8 cellular contexts compared by ENCODE assay signal in genomic region chr2:11133238-11133935, GRCh38. TPM values are rescaled to one million over a fixed set of nuclear protein-coding genes. Genes with fewer than 3 reads are reported as not detected.
DNase-seq lines count a peak whose midpoint lies in the region; ATAC-seq and TF ChIP-seq lines count a peak whose summit lies in the region.

No MANE protein-coding gene starts in this region.

- no peaks in the 10 kb centered on the region for H3K9me3 ChIP-seq in A673 (ENCODE audit: low read depth, low read length, poor library complexity, severe bottlenecking)
- H3K9me3 ChIP-seq in mononuclear cell (ENCODE audit: low read depth, low read length), result no peaks in the 10 kb centered on the region

- no TSS peak for BruUV-seq in A673 (replicated peaks; lab: Mats Ljungman, UMichigan)

- POLR2A ChIA-PET in A673 (lab: Charles Lee; ENCODE audit: low non-redundant PET) (no interaction called here), GM10248 (lab: Yijun Ruan, JAX) (no interaction called here)

- no peaks in the 10 kb centered on the region for H3K27me3 ChIP-seq in A673 (replicated peaks; ENCODE audit: insufficient read depth, low read depth, low read length, poor library complexity)
- no peaks in the 10 kb centered on the region for H3K27me3 ChIP-seq in mononuclear cell (ENCODE audit: insufficient read depth, low read length)

- H3K4me3 ChIP-seq in A673 (ENCODE audit: low read depth, low read length, poor library complexity, severe bottlenecking), result peak overlapping the region; percentile 44
- H3K4me3 ChIP-seq in Jurkat, Clone E6-1 (ENCODE audit: low read length), result peak overlapping the region; percentile 37
- H3K4me3 ChIP-seq in choroid plexus epithelial cell (ENCODE audit: low read depth, low read length), result peak overlapping the region; percentile 63
- peak overlapping the region; percentile 37 for H3K4me3 ChIP-seq in mononuclear cell (ENCODE audit: low read length)

- intact Hi-C loops in A673 (cut with micrococcal nuclease; ENCODE audit: unreplicated experiment), result loop anchor here (5.0 kb wide), 1 partner anchor 554 kb away; no protein-coding TSS in a partner anchor

- H3K4me1 ChIP-seq in A673 (ENCODE audit: insufficient read depth, low read length, poor library complexity, severe bottlenecking) (peaks cover 14% of the 10 kb centered on the region), mononuclear cell (ENCODE audit: insufficient read depth, low read length) (peaks cover 31% of the 10 kb centered on the region)

- no peaks in the 10 kb centered on the region for H3K36me3 ChIP-seq in A673 (ENCODE audit: insufficient read depth, low read length, poor library complexity, severe bottlenecking)

- CTCF ChIA-PET in A673 (lab: Charles Lee), result interaction anchor here (0.6 to 3.3 kb wide), 22 partner anchors 10 to 646 kb away, joined by 3 to 33 read pairs (median 4); no protein-coding TSS in a partner anchor
- CTCF ChIA-PET in GM10248 (lab: Yijun Ruan, JAX), result interaction anchor here (0.6 to 8.6 kb wide), 57 partner anchors 11 to 646 kb away, joined by 3 to 207 read pairs (median 4); partner anchors contain the start of genes E2F6, ROCK2 and SLC66A3

- TF ChIP-seq CTCF in A673 (conservative IDR thresholded peaks at IDR 0.05; ENCODE audit: low read depth, low read length) (no peak), choroid plexus epithelial cell (conservative IDR thresholded peaks at IDR 0.05; ENCODE audit: low read depth, low read length) (no peak), GM10248 (IDR thresholded peaks at IDR 0.05; ENCODE audit: control extremely low read depth, extremely low read depth, low read depth, missing control alignments) (no peak)

- ATAC-seq in GM21619 (IDR thresholded peaks at IDR 0.05; ENCODE audit: unreplicated experiment) (no peak), GM21526 (IDR thresholded peaks at IDR 0.05; ENCODE audit: low FRiP score, unreplicated experiment) (no peak), HG02885 (IDR thresholded peaks at IDR 0.05; ENCODE audit: poor library complexity, unreplicated experiment) (no peak)

- DNase-seq in A673 (ENCODE audit: low spot score) (no peak), choroid plexus epithelial cell (ENCODE audit: low read depth) (no peak), GM10248 (ENCODE audit: extremely low spot score) (no peak)
- DNase-seq in Jurkat, Clone E6-1 (ENCODE audit: low read depth, low spot score), result no peak

- H3K27ac ChIP-seq in A673 (ENCODE audit: low read depth, low read length, poor library complexity, severe bottlenecking), result no peak overlapping the region

RNA-seq across cellular contexts. Expression of gene SLC66A3, which starts 21.9 kb away (rescaled TPM):
- 2.7 and 4.2 TPM in 2 replicates for total RNA-seq in A673 (2021)
- 18.4 TPM for polyA plus RNA-seq in Jurkat, Clone E6-1 (2012; ENCODE audit: insufficient read depth, insufficient read length)
- 40.0 TPM for total RNA-seq in mononuclear cell
